Comparison of ENCODE assay signal across 11 cellular contexts in genomic region chr1:47756006-47756405, GRCh38.
"Had no signal": no experiment of that assay in that cellular context is flagged by ENCODE, and none has a peak within 500 bp of the region (broad histone marks: within the 10 kb centered on the region; RNA-seq: fewer than 3 reads in every experiment).

No MANE protein-coding gene starts in this region.

- H3K4me3 Mint-ChIP-seq: activated naive CD8-positive, alpha-beta T cell treated with anti-CD3 and anti-CD28 coated beads for 36 hours; effector memory CD8-positive, alpha-beta T cell; natural killer cell had no signal

- DNase-seq: activated CD4-positive, alpha-beta T cell treated with anti-CD3 and anti-CD28 coated beads for 1 hour; amniotic stem cell; lower lobe of right lung; natural killer cell; ovary; substantia nigra; uterus had no signal

- H3K4me1 Mint-ChIP-seq: activated naive CD8-positive, alpha-beta T cell treated with anti-CD3 and anti-CD28 coated beads for 36 hours; natural killer cell had no signal

- H3K27ac Mint-ChIP-seq: activated naive CD8-positive, alpha-beta T cell treated with anti-CD3 and anti-CD28 coated beads for 36 hours; natural killer cell had no signal

- H3K36me3 ChIP-seq: lower lobe of right lung, ovary, tibial nerve, uterus had no signal

- H3K4me1 ChIP-seq: uterus had no signal

- H3K9me3 Mint-ChIP-seq: activated naive CD8-positive, alpha-beta T cell treated with anti-CD3 and anti-CD28 coated beads for 36 hours; effector memory CD8-positive, alpha-beta T cell; natural killer cell had no signal

- H3K36me3 Mint-ChIP-seq: activated naive CD8-positive, alpha-beta T cell treated with anti-CD3 and anti-CD28 coated beads for 36 hours; natural killer cell had no signal

- H3K4me3 ChIP-seq: lower lobe of right lung, ovary, tibial nerve, uterus had no signal

- H3K27me3 ChIP-seq: ovary, tibial nerve, uterus had no signal

- H3K27ac ChIP-seq: lower lobe of right lung, ovary, tibial nerve, uterus, VCaP had no signal

- H3K9me3 ChIP-seq: lower lobe of right lung, ovary, tibial nerve, uterus had no signal
